ENCODE assay signal across 21 cellular contexts in genomic region chr6:1708141-1708540, GRCh38.
"Had no signal": no experiment of that assay in that cellular context is flagged by ENCODE, and none has a peak within 500 bp of the region (broad histone marks: within the 10 kb centered on the region; RNA-seq: fewer than 3 reads in every experiment).

No MANE protein-coding gene starts in this region.

- H3K4me3 ChIP-seq: coronary artery, esophagus muscularis mucosa, lower lobe of right lung, mucosa of descending colon, vagina had no signal

- DNase-seq: activated CD4-positive, alpha-beta T cell treated with anti-CD3 and anti-CD28 coated beads for 4 hours; activated CD4-positive, alpha-beta T cell treated with anti-CD3 and anti-CD28 coated beads, Interleukin-2, amount 50 U/mL, for 48 hours; activated CD4-positive, CD25-positive, alpha-beta regulatory T cell; activated CD8-positive, alpha-beta memory T cell treated with anti-CD3 and anti-CD28 coated beads, Interleukin-2, amount 50 U/mL, for 48 hours; activated naive CD4-positive, alpha-beta T cell; activated naive CD8-positive, alpha-beta T cell treated with anti-CD3 and anti-CD28 coated beads for 36 hours; activated T-cell treated with anti-CD3 and anti-CD28 coated beads, Interleukin-2, amount 50 U/mL, for 4 hours; glutamatergic neuron; hippocampal formation; lower lobe of right lung; mesendoderm; mucosa of descending colon; stimulated activated CD4-positive, alpha-beta T cell treated with anti-CD3 and anti-CD28 coated beads, Interleukin-2, amount 100 ng/mL, for 48 hours; stimulated activated CD8-positive, alpha-beta memory T cell treated with anti-CD3 and anti-CD28 coated beads, Interleukin-4, amount 100 ng/mL, for 48 hours; stimulated activated naive B cell treated with anti-CD40 and anti-IgM and Interleukin-4, amounts not matched to agents 10 μg/mL and 1 μg/mL and 100 μg/mL, for 72 hours; T-helper 17 cell had no signal

- ATAC-seq: activated T-cell treated with anti-CD3 and anti-CD28 coated beads, Interleukin-2, amount 50 U/mL, for 4 hours; left lobe of liver; stimulated activated naive B cell treated with anti-CD40 and anti-IgM and Interleukin-4, amounts not matched to agents 10 μg/mL and 1 μg/mL and 100 μg/mL, for 72 hours; T-helper 17 cell had no signal

- H3K9me3 ChIP-seq: esophagus muscularis mucosa, lower lobe of right lung, mucosa of descending colon, vagina had no signal

- H3K4me1 ChIP-seq: lower lobe of right lung had no signal

- H3K27ac ChIP-seq: coronary artery, esophagus muscularis mucosa, lower lobe of right lung, parathyroid adenoma, vagina had no signal

- H3K79me2 ChIP-seq: parathyroid adenoma had no signal

- H2AFZ ChIP-seq: parathyroid adenoma had no signal

- H3K27me3 ChIP-seq: esophagus muscularis mucosa, vagina had no signal

- H3K36me3 ChIP-seq: esophagus muscularis mucosa, lower lobe of right lung, vagina had no signal
